ENCODE assay signal across 1 cellular context in the genomic region with DNA sequence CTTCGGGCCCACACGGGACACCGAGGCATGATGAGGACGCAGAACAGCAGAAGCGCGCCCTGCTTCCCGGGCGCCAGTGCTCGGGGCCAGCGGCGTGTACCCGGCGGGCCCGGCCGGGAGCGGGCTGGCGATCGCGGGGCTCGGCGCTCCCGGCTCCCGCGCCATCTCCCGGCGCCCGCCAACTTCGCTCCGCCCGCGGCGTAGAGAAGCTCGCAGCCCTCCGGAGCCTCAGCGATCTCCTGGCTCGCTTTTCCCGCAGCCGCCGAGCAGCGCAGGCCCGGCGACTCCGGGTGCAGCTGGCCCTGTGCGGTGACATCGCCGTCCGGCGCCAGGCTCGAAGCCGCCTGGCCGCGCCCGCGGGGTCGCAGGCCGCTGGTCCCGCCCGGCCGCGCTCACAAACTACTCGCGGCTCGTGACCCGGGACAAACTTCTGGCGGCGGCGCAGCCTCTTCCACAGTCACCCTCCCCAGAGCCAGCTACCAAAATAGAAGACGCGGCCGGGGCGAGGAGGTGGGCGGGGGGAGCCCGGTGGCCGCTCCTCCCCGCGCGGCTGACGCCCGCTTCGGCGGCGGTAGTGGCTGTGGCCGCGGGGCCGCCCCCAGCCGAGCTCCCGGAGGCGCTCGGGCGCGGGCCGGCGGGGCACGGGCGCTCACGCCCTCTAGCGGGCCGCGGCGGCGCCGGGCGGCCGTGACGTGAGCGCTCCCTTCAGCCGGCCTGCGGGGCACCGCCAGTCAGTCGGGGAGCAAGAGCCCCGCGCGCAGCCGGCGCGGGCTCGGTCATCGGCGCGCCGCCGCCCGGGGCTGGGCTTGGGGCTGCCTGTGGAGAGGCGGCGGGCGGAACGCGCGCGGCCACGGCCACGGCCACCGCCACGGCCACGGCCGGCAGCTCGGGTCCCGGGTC.
A peak's percentile ranks its signal among the peaks of the same experiment; 100 is the strongest.
TF ChIP-seq lines count a peak whose summit lies in the region.

A gene (plus strand): TSS at position 730 of the 900 bp plus-strand sequence. CDS start 503 bp downstream, outside the sequence.

TF ChIP-seq in H1, 55 proteins besides CTCF, POLR2A, EP300 and RAD21:
- TF ChIP-seq MAFK (IDR thresholded peaks at IDR 0.05; ENCODE audit: low read depth, low read length) (no peak), SIN3A (conservative IDR thresholded peaks at IDR 0.05 in 1 of 2, IDR thresholded peaks at IDR 0.05 in 1 of 2; ENCODE audit: low read depth in 1 of 2, low read length in 2 of 2) (peak in 1 of 2 experiments; percentile 46; a peak in 1 of 4 replicates), GABPA (IDR thresholded peaks at IDR 0.05; ENCODE audit: borderline replicate concordance, insufficient read depth, low read length) (0 out of 2 replicates have a peak, but pooled peaks have one; percentile 25), POLR2AphosphoS5 (IDR thresholded peaks at IDR 0.05; ENCODE audit: low read depth, low read length) (no peak), CREB1 (IDR thresholded peaks at IDR 0.05) (peak; percentile 64; the same call in 1 of the 2 replicates), RNF2 (IDR thresholded peaks at IDR 0.05; ENCODE audit: borderline replicate concordance, low read depth, low read length, missing control alignments, poor library complexity, severe bottlenecking) (no peak), KDM4A (IDR thresholded peaks at IDR 0.05; ENCODE audit: low read depth, low read length, severe bottlenecking) (peak; percentile 25), SAP30 (IDR thresholded peaks at IDR 0.05; ENCODE audit: insufficient read depth, insufficient replicate concordance, low read length) (no peak), SUZ12 (IDR thresholded peaks at IDR 0.05; ENCODE audit: low read length) (peak; percentile 55), CTBP2 (IDR thresholded peaks at IDR 0.05; ENCODE audit: borderline replicate concordance, insufficient read depth, insufficient read length, low read length) (peak; percentile 30), RXRA (IDR thresholded peaks at IDR 0.05; ENCODE audit: insufficient read depth, low read depth, low read length) (no peak), CBX8 (IDR thresholded peaks at IDR 0.05; ENCODE audit: borderline replicate concordance, low read depth, low read length) (no peak), EGR1 (IDR thresholded peaks at IDR 0.05; ENCODE audit: borderline replicate concordance, low read depth, low read length) (no peak), YY1 (IDR thresholded peaks at IDR 0.05; ENCODE audit: low read depth, low read length) (0 out of 2 replicates have a peak, but pooled peaks have one; percentile 31), CBX5 (IDR thresholded peaks at IDR 0.05; ENCODE audit: low read depth, low read length) (no peak), PHF8 (conservative IDR thresholded peaks at IDR 0.05; ENCODE audit: low read depth, low read length) (0 out of 2 replicates have a peak, but pooled peaks have one; percentile 49), TAF1 (IDR thresholded peaks at IDR 0.05; ENCODE audit: low read depth, low read length) (peak; percentile 23; the same call in 1 of the 2 replicates), HDAC2 (IDR thresholded peaks at IDR 0.05; ENCODE audit: borderline replicate concordance in 1 of 2, low read depth in 2 of 2, low read length in 2 of 2) (no peak), EZH2 (IDR thresholded peaks at IDR 0.05; ENCODE audit: low read depth, low read length, severe bottlenecking) (no peak), ASH2L (IDR thresholded peaks at IDR 0.05; ENCODE audit: low read length) (peak; percentile 51)
- TF ChIP-seq, protein P1, sequence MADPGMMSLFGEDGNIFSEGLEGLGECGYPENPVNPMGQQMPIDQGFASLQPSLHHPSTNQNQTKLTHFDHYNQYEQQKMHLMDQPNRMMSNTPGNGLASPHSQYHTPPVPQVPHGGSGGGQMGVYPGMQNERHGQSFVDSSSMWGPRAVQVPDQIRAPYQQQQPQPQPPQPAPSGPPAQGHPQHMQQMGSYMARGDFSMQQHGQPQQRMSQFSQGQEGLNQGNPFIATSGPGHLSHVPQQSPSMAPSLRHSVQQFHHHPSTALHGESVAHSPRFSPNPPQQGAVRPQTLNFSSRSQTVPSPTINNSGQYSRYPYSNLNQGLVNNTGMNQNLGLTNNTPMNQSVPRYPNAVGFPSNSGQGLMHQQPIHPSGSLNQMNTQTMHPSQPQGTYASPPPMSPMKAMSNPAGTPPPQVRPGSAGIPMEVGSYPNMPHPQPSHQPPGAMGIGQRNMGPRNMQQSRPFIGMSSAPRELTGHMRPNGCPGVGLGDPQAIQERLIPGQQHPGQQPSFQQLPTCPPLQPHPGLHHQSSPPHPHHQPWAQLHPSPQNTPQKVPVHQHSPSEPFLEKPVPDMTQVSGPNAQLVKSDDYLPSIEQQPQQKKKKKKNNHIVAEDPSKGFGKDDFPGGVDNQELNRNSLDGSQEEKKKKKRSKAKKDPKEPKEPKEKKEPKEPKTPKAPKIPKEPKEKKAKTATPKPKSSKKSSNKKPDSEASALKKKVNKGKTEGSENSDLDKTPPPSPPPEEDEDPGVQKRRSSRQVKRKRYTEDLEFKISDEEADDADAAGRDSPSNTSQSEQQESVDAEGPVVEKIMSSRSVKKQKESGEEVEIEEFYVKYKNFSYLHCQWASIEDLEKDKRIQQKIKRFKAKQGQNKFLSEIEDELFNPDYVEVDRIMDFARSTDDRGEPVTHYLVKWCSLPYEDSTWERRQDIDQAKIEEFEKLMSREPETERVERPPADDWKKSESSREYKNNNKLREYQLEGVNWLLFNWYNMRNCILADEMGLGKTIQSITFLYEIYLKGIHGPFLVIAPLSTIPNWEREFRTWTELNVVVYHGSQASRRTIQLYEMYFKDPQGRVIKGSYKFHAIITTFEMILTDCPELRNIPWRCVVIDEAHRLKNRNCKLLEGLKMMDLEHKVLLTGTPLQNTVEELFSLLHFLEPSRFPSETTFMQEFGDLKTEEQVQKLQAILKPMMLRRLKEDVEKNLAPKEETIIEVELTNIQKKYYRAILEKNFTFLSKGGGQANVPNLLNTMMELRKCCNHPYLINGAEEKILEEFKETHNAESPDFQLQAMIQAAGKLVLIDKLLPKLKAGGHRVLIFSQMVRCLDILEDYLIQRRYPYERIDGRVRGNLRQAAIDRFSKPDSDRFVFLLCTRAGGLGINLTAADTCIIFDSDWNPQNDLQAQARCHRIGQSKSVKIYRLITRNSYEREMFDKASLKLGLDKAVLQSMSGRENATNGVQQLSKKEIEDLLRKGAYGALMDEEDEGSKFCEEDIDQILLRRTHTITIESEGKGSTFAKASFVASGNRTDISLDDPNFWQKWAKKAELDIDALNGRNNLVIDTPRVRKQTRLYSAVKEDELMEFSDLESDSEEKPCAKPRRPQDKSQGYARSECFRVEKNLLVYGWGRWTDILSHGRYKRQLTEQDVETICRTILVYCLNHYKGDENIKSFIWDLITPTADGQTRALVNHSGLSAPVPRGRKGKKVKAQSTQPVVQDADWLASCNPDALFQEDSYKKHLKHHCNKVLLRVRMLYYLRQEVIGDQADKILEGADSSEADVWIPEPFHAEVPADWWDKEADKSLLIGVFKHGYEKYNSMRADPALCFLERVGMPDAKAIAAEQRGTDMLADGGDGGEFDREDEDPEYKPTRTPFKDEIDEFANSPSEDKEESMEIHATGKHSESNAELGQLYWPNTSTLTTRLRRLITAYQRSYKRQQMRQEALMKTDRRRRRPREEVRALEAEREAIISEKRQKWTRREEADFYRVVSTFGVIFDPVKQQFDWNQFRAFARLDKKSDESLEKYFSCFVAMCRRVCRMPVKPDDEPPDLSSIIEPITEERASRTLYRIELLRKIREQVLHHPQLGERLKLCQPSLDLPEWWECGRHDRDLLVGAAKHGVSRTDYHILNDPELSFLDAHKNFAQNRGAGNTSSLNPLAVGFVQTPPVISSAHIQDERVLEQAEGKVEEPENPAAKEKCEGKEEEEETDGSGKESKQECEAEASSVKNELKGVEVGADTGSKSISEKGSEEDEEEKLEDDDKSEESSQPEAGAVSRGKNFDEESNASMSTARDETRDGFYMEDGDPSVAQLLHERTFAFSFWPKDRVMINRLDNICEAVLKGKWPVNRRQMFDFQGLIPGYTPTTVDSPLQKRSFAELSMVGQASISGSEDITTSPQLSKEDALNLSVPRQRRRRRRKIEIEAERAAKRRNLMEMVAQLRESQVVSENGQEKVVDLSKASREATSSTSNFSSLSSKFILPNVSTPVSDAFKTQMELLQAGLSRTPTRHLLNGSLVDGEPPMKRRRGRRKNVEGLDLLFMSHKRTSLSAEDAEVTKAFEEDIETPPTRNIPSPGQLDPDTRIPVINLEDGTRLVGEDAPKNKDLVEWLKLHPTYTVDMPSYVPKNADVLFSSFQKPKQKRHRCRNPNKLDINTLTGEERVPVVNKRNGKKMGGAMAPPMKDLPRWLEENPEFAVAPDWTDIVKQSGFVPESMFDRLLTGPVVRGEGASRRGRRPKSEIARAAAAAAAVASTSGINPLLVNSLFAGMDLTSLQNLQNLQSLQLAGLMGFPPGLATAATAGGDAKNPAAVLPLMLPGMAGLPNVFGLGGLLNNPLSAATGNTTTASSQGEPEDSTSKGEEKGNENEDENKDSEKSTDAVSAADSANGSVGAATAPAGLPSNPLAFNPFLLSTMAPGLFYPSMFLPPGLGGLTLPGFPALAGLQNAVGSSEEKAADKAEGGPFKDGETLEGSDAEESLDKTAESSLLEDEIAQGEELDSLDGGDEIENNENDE (IDR thresholded peaks at IDR 0.05; ENCODE audit: insufficient replicate concordance, low read length), result no peak
- TF ChIP-seq, protein P2, sequence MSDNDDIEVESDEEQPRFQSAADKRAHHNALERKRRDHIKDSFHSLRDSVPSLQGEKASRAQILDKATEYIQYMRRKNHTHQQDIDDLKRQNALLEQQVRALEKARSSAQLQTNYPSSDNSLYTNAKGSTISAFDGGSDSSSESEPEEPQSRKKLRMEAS (IDR thresholded peaks at IDR 0.05), result peak; percentile 17; the same call in 1 of the 2 replicates
- TF ChIP-seq, protein P3, sequence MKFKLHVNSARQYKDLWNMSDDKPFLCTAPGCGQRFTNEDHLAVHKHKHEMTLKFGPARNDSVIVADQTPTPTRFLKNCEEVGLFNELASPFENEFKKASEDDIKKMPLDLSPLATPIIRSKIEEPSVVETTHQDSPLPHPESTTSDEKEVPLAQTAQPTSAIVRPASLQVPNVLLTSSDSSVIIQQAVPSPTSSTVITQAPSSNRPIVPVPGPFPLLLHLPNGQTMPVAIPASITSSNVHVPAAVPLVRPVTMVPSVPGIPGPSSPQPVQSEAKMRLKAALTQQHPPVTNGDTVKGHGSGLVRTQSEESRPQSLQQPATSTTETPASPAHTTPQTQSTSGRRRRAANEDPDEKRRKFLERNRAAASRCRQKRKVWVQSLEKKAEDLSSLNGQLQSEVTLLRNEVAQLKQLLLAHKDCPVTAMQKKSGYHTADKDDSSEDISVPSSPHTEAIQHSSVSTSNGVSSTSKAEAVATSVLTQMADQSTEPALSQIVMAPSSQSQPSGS (IDR thresholded peaks at IDR 0.05; ENCODE audit: low read length), result no peak
- TF ChIP-seq, protein P4, sequence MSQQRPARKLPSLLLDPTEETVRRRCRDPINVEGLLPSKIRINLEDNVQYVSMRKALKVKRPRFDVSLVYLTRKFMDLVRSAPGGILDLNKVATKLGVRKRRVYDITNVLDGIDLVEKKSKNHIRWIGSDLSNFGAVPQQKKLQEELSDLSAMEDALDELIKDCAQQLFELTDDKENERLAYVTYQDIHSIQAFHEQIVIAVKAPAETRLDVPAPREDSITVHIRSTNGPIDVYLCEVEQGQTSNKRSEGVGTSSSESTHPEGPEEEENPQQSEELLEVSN (IDR thresholded peaks at IDR 0.05), result peak; percentile 31; the same call in 1 of the 2 replicates
